In the genomic region with DNA sequence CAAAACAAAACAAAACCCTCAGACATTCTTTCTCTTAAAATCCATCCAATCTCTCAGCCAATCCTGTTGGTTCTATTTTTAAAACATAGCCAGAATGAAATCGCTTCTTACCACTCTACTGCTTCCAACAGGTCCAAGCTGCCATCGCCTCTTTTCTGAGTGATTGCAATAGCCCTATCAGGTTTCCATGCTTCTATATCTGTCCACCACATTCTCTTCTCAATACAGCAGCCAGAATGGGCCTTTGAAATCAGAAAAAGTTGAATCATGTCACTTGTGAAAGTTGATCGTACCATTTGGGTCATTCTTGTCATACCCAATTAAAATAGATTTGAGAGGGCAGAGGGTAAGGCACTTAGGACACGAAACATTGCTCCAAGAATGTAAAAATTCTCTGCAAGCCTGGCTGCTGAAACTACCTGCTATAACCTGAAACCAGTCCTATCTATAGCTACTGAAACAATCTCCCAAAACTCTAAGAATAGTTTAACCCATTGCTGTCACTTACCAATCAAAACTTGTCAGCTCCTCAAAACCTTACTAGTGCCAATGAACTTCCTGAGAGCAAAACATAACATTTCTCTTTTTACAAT, we compare ENCODE assay signal across 31 cellular contexts.
"Had no signal": no experiment of that assay in that cellular context is flagged by ENCODE, and none has a peak within 500 bp of the region (broad histone marks: within the 10 kb centered on the region; RNA-seq: fewer than 3 reads in every experiment).

No MANE protein-coding gene starts in this region.

- H3K27me3 ChIP-seq: adrenal gland, body of pancreas had no signal

- H3K27ac ChIP-seq: adrenal gland, body of pancreas, esophagus muscularis mucosa, WERI-Rb-1 had no signal

- H3K36me3 ChIP-seq: adrenal gland, WERI-Rb-1 had no signal

- ATAC-seq: activated CD4-positive, CD25-positive, alpha-beta regulatory T cell treated with anti-CD3 and anti-CD28 coated beads, Interleukin-2, amount 50 U/mL, for 24 hours; activated CD8-positive, alpha-beta memory T cell treated with anti-CD3 and anti-CD28 coated beads, Interleukin-2, amount 10 ng/mL, durations not matched to agents 7 days and 5 days; activated CD8-positive, alpha-beta T cell treated with anti-CD3 and anti-CD28 coated beads, Interleukin-2, amount 10 ng/mL, durations not matched to agents 7 days and 5 days; activated naive CD8-positive, alpha-beta T cell treated with anti-CD3 and anti-CD28 coated beads, Interleukin-2, amount 50 U/mL, for 24 hours; body of pancreas; effector memory CD8-positive, alpha-beta T cell; T-helper 17 cell had no signal

- H3K4me3 ChIP-seq: adrenal gland, body of pancreas, esophagus muscularis mucosa had no signal

- H3K9me3 ChIP-seq: adrenal gland, body of pancreas, esophagus muscularis mucosa had no signal

- DNase-seq: activated B cell treated with CpG ODN at 0.5 μM for 24 hours; activated CD4-positive, alpha-beta memory T cell treated with anti-CD3 and anti-CD28 coated beads for 36 hours; activated CD4-positive, alpha-beta T cell treated with anti-CD3 and anti-CD28 coated beads for 48 hours; activated CD4-positive, alpha-beta T cell treated with anti-CD3 and anti-CD28 coated beads, Interleukin-2, amount 50 U/mL, for 1 hour; activated CD8-positive, alpha-beta memory T cell treated with anti-CD3 and anti-CD28 coated beads, Interleukin-2, amount 10 ng/mL, durations not matched to agents 7 days and 5 days; activated CD8-positive, alpha-beta memory T cell treated with anti-CD3 and anti-CD28 coated beads, Interleukin-2, amount 50 U/mL, for 4 hours; activated CD8-positive, alpha-beta T cell treated with anti-CD3 and anti-CD28 coated beads, Interleukin-2, amount 10 ng/mL, durations not matched to agents 7 days and 5 days; activated effector memory CD4-positive, alpha-beta T cell treated with anti-CD3 and anti-CD28 coated beads, Interleukin-2, amount 50 U/mL, for 16 hours; activated naive CD4-positive, alpha-beta T cell treated with anti-CD3 and anti-CD28 coated beads for 36 hours; activated naive CD8-positive, alpha-beta T cell treated with anti-CD3 and anti-CD28 coated beads for 36 hours; activated naive CD8-positive, alpha-beta T cell treated with anti-CD3 and anti-CD28 coated beads, Interleukin-2, amount 50 U/mL, for 24 hours; activated T-cell treated with anti-CD3 and anti-CD28 coated beads, Interleukin-2, amount 50 U/mL, for 1 hour; activated T-cell treated with anti-CD3 and anti-CD28 coated beads, Interleukin-2, amount 50 U/mL, for 48 hours; adrenal gland; amygdala; aorta; body of pancreas; caudate nucleus; cortex of kidney; dermis blood vessel endothelial cell; effector CD4-positive, alpha-beta T cell; effector memory CD8-positive, alpha-beta T cell; erythroblast; foreskin melanocyte; head of caudate nucleus; T-helper 1 cell; T-helper 17 cell; T1000; WERI-Rb-1 had no signal
